Comparison of ENCODE assay signal across 29 cellular contexts in the genomic region with DNA sequence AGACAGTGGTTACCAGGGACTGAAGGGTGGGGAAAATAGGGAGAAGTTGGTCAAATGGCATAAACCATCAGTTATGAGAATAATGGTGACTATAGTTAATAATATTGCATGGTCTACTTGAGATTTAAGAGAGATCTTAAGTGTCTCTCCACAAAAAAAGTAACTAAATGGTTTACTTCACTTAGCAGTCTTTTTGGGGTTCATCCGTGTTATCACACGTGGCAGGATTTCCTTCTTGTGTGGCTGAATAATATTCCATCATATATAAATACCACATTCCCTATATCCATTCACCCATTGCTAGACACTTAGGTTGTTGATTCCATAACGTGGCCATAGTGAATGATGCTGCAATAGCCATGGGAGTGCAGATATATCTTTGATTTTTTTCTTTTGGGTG.
"Had no signal": no experiment of that assay in that cellular context is flagged by ENCODE, and none has a peak within 500 bp of the region (broad histone marks: within the 10 kb centered on the region; RNA-seq: fewer than 3 reads in every experiment).

No MANE protein-coding gene starts in this region.

- H3K4me3 ChIP-seq: adrenal gland, ascending aorta, body of pancreas, breast epithelium, cardiac muscle cell had no signal

- H3K27ac ChIP-seq: adrenal gland, ascending aorta, body of pancreas, brain microvascular endothelial cell, breast epithelium, cardiac muscle cell had no signal

- H3K36me3 ChIP-seq: adrenal gland, ascending aorta, brain microvascular endothelial cell, breast epithelium, cardiac muscle cell had no signal

- DNase-seq: activated effector memory CD4-positive, alpha-beta T cell treated with anti-CD3 and anti-CD28 coated beads, Interleukin-2, amount 50 U/mL, for 16 hours; activated effector memory CD4-positive, alpha-beta T cell treated with Interleukin-2 at 50 U/mL for 16 hours; activated gamma-delta T cell; activated gamma-delta T cell treated with Interleukin-2 at 50 U/mL for 16 hours; activated naive CD4-positive, alpha-beta T cell; activated naive CD4-positive, alpha-beta T cell treated with anti-CD3 and anti-CD28 coated beads for 36 hours; activated naive CD4-positive, alpha-beta T cell treated with anti-CD3 and anti-CD28 coated beads, Interleukin-2, amount 10 ng/mL, durations not matched to agents 7 days and 5 days; activated naive CD4-positive, alpha-beta T cell treated with anti-CD3 and anti-CD28 coated beads, Interleukin-2, amount 50 U/mL, for 16 hours; activated naive CD4-positive, alpha-beta T cell treated with Interleukin-2 at 50 U/mL for 16 hours; activated naive CD8-positive, alpha-beta T cell treated with anti-CD3 and anti-CD28 coated beads for 36 hours; activated naive CD8-positive, alpha-beta T cell treated with anti-CD3 and anti-CD28 coated beads, Interleukin-2, amount 10 ng/mL, durations not matched to agents 7 days and 5 days; activated naive CD8-positive, alpha-beta T cell treated with anti-CD3 and anti-CD28 coated beads, Interleukin-2, amount 50 U/mL, for 24 hours; activated T-cell treated with anti-CD3 and anti-CD28 coated beads, Interleukin-2, amount 50 U/mL, for 24 hours; activated T-cell treated with anti-CD3 and anti-CD28 coated beads, Interleukin-2, amount 50 U/mL, for 4 hours; activated T-cell treated with anti-CD3 and anti-CD28 coated beads, Interleukin-2, amount 50 U/mL, for 48 hours; activated T-cell treated with anti-CD3 and anti-CD28 coated beads, Interleukin-2, amount 50 U/mL, for 72 hours; adrenal gland; amniotic stem cell; amygdala; anterior cingulate cortex; aorta; body of pancreas; brain microvascular endothelial cell; caudate nucleus; central memory CD4-positive, alpha-beta T cell; cerebellar nuclear complex had no signal

- H3K4me1 ChIP-seq: ascending aorta, body of pancreas, breast epithelium had no signal

- H3K9me3 ChIP-seq: adrenal gland, ascending aorta, body of pancreas, breast epithelium had no signal
